In genomic region chr3:48634661-48635221, GRCh38 we compare ENCODE assay signal across 1 cellular context.
TF ChIP-seq lines count a peak whose summit lies in the region.

No MANE protein-coding gene starts in this region.

TF ChIP-seq in endothelial cell of umbilical vein, 7 proteins besides CTCF, POLR2A, EP300 and RAD21 (continued from another document):
- TF ChIP-seq JUN (IDR thresholded peaks at IDR 0.05; ENCODE audit: borderline replicate concordance, insufficient read depth, insufficient read length, low read depth) = no peak
